In the genomic region with DNA sequence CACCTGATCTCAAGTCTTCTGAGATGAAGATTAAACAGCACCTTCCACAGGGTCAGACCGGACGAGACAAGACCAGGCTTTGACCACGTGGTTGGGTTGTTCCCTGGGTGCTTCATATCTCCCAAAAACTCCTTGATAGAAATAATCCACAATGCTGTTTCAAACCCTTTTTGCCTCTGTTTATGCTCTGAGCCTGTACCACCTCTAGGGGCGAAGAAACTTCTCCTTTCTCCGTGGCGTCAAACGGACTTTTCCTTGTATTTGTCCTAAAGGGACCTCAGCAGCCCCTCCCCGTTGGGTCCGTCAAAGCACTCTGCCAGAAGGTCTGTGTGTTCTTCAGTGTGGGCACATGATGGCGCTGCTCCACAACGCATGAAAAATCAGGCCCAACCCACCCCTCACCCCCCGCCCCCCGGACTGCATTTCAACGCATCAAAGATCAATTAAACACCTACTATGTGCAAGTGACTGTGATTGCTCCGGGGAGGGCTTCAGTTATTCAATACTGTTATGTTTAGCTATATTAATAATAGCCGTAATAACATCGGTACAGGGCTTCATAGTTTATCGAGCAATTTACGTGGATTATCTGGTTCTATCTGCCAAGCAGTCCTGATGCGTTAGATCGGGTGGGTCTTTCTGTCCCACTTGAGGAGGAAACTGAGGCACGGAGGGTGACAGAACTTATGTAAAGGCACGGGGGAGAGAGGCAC, we compare ENCODE assay signal across 8 cellular contexts. TPM values are rescaled to one million over a fixed set of nuclear protein-coding genes. Genes with fewer than 3 reads are reported as not detected.
A peak's percentile ranks its signal among the peaks of the same experiment; 100 is the strongest.
DNase-seq lines count a peak whose midpoint lies in the region; ATAC-seq and TF ChIP-seq lines count a peak whose summit lies in the region.

No MANE protein-coding gene starts in this region.

- DNase-seq in H4 (ENCODE audit: low spot score) (peak; percentile 62), NOMO-1 (lab: John Stamatoyannopoulos, UW; ENCODE audit: unreplicated experiment in 2 of 2) (peak; percentile 57), adipocyte (ENCODE audit: low read depth) (peak; percentile 76), hypothalamus (lab: John Stamatoyannopoulos, UW) (peak in 34 of 51 donors; percentile 1 to 48 (median 20))
- DNase-seq in stimulated activated CD4-positive, alpha-beta T cell treated with anti-CD3 and anti-CD28 coated beads, Interleukin-4, amount 100 ng/mL, for 48 hours (ENCODE audit: low read depth in 2 of 2), result peak; percentile 21 to 28

- H3K4me3 ChIP-seq in adipocyte (ENCODE audit: low read length), result no peak overlapping the region

- no peak for ATAC-seq in GM19328 (IDR thresholded peaks at IDR 0.05; ENCODE audit: unreplicated experiment)
- no peak for ATAC-seq in HG02981 (IDR thresholded peaks at IDR 0.05; ENCODE audit: unreplicated experiment)

- no peaks in the 10 kb centered on the region for H3K9me3 ChIP-seq in adipocyte (ENCODE audit: control insufficient read depth, low read length)

- H3K36me3 ChIP-seq in adipocyte (ENCODE audit: control insufficient read depth, insufficient read depth, low read length, severe bottlenecking), result no peaks in the 10 kb centered on the region

- peak overlapping the region; percentile 35 for H3K9ac ChIP-seq in adipocyte (ENCODE audit: low read length)

- H3K4me1 ChIP-seq in adipocyte (ENCODE audit: control insufficient read depth, insufficient read depth, low read length), result no peaks in the 10 kb centered on the region

- H3K27ac ChIP-seq in C4-2B, result no peak overlapping the region

- H3K27me3 ChIP-seq in adipocyte (replicated peaks; ENCODE audit: control insufficient read depth, insufficient read depth, low read length), result peaks cover 13% of the 10 kb centered on the region

- peak; percentile 83 for TF ChIP-seq CTCF in C4-2B (conservative IDR thresholded peaks at IDR 0.05)

RNA-seq across cellular contexts. Expression of a gene that starts 17.3 kb away (rescaled TPM):
- total RNA-seq in H4 (2014; rRNA removed; shearing (Covaris generic)), result 320 and 353 TPM in 2 replicates

RNA-seq across cellular contexts. Expression of a gene that starts 39.4 kb away (rescaled TPM):
- total RNA-seq in H4 (2014; rRNA removed; shearing (Covaris generic)), result 17.8 and 21.6 TPM in 2 replicates

Comparison
In these comparisons a context has a peak if more than half of its experiments do, and no peak if none do; other contexts are left out.
1. DNase-seq: peak in every context shown above with its lines; median percentile 76 in adipocyte; 62 in H4; 57 in NOMO-1; 24 in stimulated activated CD4-positive, alpha-beta T cell treated with anti-CD3 and anti-CD28 coated beads, Interleukin-4, amount 100 ng/mL, for 48 hours; 20 in hypothalamus.